In the genomic region with DNA sequence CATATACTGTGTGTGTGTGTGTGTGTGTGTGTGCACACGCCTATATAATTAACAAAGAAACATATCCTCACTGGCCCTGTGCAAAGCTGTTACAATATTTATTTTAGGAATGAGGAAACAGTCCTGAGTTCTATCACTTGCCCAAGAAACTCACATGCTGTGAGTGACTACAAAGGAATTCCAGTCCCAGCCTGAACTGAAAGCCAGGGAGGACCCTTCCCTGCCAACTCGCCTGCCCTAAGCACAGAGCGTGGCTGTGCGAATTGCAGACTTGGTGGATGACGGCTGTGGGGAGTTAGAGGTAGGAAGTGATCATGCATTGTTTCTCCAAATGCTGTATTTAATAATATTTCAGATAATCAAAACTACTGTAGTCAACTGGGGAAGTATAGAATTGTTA, we compare ENCODE assay signal across 8 cellular contexts. TPM values are rescaled to one million over a fixed set of nuclear protein-coding genes. Genes with fewer than 3 reads are reported as not detected.
DNase-seq lines count a peak whose midpoint lies in the region; ATAC-seq, FAIRE-seq and TF ChIP-seq lines count a peak whose summit lies in the region.

No MANE protein-coding gene starts in this region.

- no peaks in the 10 kb centered on the region for H3K27me3 ChIP-seq in esophagus muscularis mucosa

- H3K27ac ChIP-seq in esophagus muscularis mucosa (replicated peaks in 1 of 4): no peak overlapping the region

- CTCF ChIA-PET in activated CD8-positive, alpha-beta memory T cell treated with anti-CD3 and anti-CD28 coated beads, Interleukin-2, amount 10 ng/mL, durations not matched to agents 7 days and 5 days (lab: Charles Lee): interaction anchor here (1.0 to 3.2 kb wide), 4 partner anchors 9 to 112 kb away, joined by 3 to 16 read pairs (median 4); no protein-coding TSS in a partner anchor

- no peak for DNase-seq in activated T-cell treated with anti-CD3 and anti-CD28 coated beads, Interleukin-2, amount 50 U/mL, for 24 hours
- DNase-seq in activated T-cell treated with anti-CD3 and anti-CD28 coated beads for 4 hours: no peak
- DNase-seq in activated CD8-positive, alpha-beta memory T cell treated with anti-CD3 and anti-CD28 coated beads, Interleukin-2, amount 10 ng/mL, durations not matched to agents 7 days and 5 days: no peak
- DNase-seq in cardiac septum (ENCODE audit: low spot score): peak; percentile 75
- DNase-seq in stromal cell of bone marrow (ENCODE audit: low read depth): peak; percentile 18
- DNase-seq in GM19239 (ENCODE audit: insufficient read length, low spot score): no peak
- no peak for DNase-seq in esophagus muscularis mucosa (ENCODE audit: extremely low spot score)
- DNase-seq in posterior vena cava (ENCODE audit: low spot score): no peak

- WGBS in esophagus muscularis mucosa: 52% methylated on average over 5 of the region's 5 CpGs

- no peaks in the 10 kb centered on the region for H3K36me3 ChIP-seq in esophagus muscularis mucosa

- no peak for TF ChIP-seq EP300 in esophagus muscularis mucosa (IDR thresholded peaks at IDR 0.05)

- H3K4me1 ChIP-seq in esophagus muscularis mucosa: peaks cover 4 to 25% (median 19%) of the 10 kb centered on the region in 4 donors

- ATAC-seq in activated CD8-positive, alpha-beta memory T cell treated with anti-CD3 and anti-CD28 coated beads, Interleukin-2, amount 10 ng/mL, durations not matched to agents 7 days and 5 days: no peak

- TF ChIP-seq CTCF in esophagus muscularis mucosa (IDR thresholded peaks at IDR 0.05): no peak

- H3K4me3 Mint-ChIP-seq in activated T-cell treated with anti-CD3 and anti-CD28 coated beads, Interleukin-2, amount 50 U/mL, for 24 hours: peak overlapping the region; percentile 68
- peak overlapping the region; percentile 57 for H3K4me3 Mint-ChIP-seq in activated CD8-positive, alpha-beta memory T cell treated with anti-CD3 and anti-CD28 coated beads, Interleukin-2, amount 10 ng/mL, durations not matched to agents 7 days and 5 days

- peaks cover 84% of the 10 kb centered on the region for H3K36me3 Mint-ChIP-seq in activated T-cell treated with anti-CD3 and anti-CD28 coated beads, Interleukin-2, amount 50 U/mL, for 24 hours (ENCODE audit: low read depth)
- H3K36me3 Mint-ChIP-seq in activated CD8-positive, alpha-beta memory T cell treated with anti-CD3 and anti-CD28 coated beads, Interleukin-2, amount 10 ng/mL, durations not matched to agents 7 days and 5 days: peaks cover 17% of the 10 kb centered on the region

- H3K4me3 ChIP-seq in esophagus muscularis mucosa: no peak overlapping the region

- peaks cover 94% of the 10 kb centered on the region for H3K4me1 Mint-ChIP-seq in activated T-cell treated with anti-CD3 and anti-CD28 coated beads, Interleukin-2, amount 50 U/mL, for 24 hours (ENCODE audit: low read depth)
- H3K4me1 Mint-ChIP-seq in activated CD8-positive, alpha-beta memory T cell treated with anti-CD3 and anti-CD28 coated beads, Interleukin-2, amount 10 ng/mL, durations not matched to agents 7 days and 5 days: peaks cover 77% of the 10 kb centered on the region

- H3K27ac Mint-ChIP-seq in activated T-cell treated with anti-CD3 and anti-CD28 coated beads, Interleukin-2, amount 50 U/mL, for 24 hours: peak overlapping the region; percentile 82
- H3K27ac Mint-ChIP-seq in activated CD8-positive, alpha-beta memory T cell treated with anti-CD3 and anti-CD28 coated beads, Interleukin-2, amount 10 ng/mL, durations not matched to agents 7 days and 5 days: peak overlapping the region; percentile 72

- FAIRE-seq in GM19239 (lab: Jason Lieb, UNC): no peak

- intact Hi-C loops in cardiac septum (cut with DNase I) (no loop called here), esophagus muscularis mucosa (cut with DNase I) (no loop called here), posterior vena cava (cut with DNase I) (no loop called here)

- H3K27me3 Mint-ChIP-seq in activated T-cell treated with anti-CD3 and anti-CD28 coated beads, Interleukin-2, amount 50 U/mL, for 24 hours: no peaks in the 10 kb centered on the region
- H3K27me3 Mint-ChIP-seq in activated CD8-positive, alpha-beta memory T cell treated with anti-CD3 and anti-CD28 coated beads, Interleukin-2, amount 10 ng/mL, durations not matched to agents 7 days and 5 days: peaks cover 3% of the 10 kb centered on the region

- H3K9me3 ChIP-seq in esophagus muscularis mucosa: no peaks in the 10 kb centered on the region

- H3K9me3 Mint-ChIP-seq in activated T-cell treated with anti-CD3 and anti-CD28 coated beads, Interleukin-2, amount 50 U/mL, for 24 hours: no peaks in the 10 kb centered on the region
- no peaks in the 10 kb centered on the region for H3K9me3 Mint-ChIP-seq in activated CD8-positive, alpha-beta memory T cell treated with anti-CD3 and anti-CD28 coated beads, Interleukin-2, amount 10 ng/mL, durations not matched to agents 7 days and 5 days (ENCODE audit: low read depth)

- no peak for TF ChIP-seq POLR2A in esophagus muscularis mucosa (IDR thresholded peaks at IDR 0.05; ENCODE audit: low read depth)

RNA-seq across cellular contexts. Expression of a gene that starts 26.4 kb away (rescaled TPM):
- 100 to 1,000 TPM; 134 to 152 TPM for total RNA-seq in activated CD8-positive, alpha-beta memory T cell treated with anti-CD3 and anti-CD28 coated beads, Interleukin-2, amount 10 ng/mL, durations not matched to agents 7 days and 5 days
- total RNA-seq in cardiac septum (not detected), esophagus muscularis mucosa (1 to 10 TPM in 1 of 4 donors, under 1 TPM in 3; 0.11 to 1.3 (median 0.34) TPM), posterior vena cava (under 1 TPM; 0.52 to 0.60 TPM)

Comparison
In these comparisons a context has a peak if more than half of its experiments do, and no peak if none do; other contexts are left out.
1. DNase-seq: peak in cardiac septum (single experiment) and stromal cell of bone marrow (single experiment); none in activated T-cell treated with anti-CD3 and anti-CD28 coated beads, Interleukin-2, amount 50 U/mL, for 24 hours (single experiment), activated T-cell treated with anti-CD3 and anti-CD28 coated beads for 4 hours (single experiment), activated CD8-positive, alpha-beta memory T cell treated with anti-CD3 and anti-CD28 coated beads, Interleukin-2, amount 10 ng/mL, durations not matched to agents 7 days and 5 days (single experiment), GM19239 (single experiment), esophagus muscularis mucosa (single experiment) and posterior vena cava (single experiment).
2. RNA of a gene that starts 26.4 kb away (total RNA-seq): 134 to 152 TPM in activated CD8-positive, alpha-beta memory T cell treated with anti-CD3 and anti-CD28 coated beads, Interleukin-2, amount 10 ng/mL, durations not matched to agents 7 days and 5 days; 0.52 to 0.60 TPM in posterior vena cava, 0.11 to 1.3 TPM in esophagus muscularis mucosa and not detected in cardiac septum (single experiment); every median in the first group is over 10 times any median in the second.